ENCODE assay signal across 17 cellular contexts in genomic region chr2:120550893-120551446, GRCh38.
"Had no signal": no experiment of that assay in that cellular context is flagged by ENCODE, and none has a peak within 500 bp of the region (broad histone marks: within the 10 kb centered on the region; RNA-seq: fewer than 3 reads in every experiment).

No MANE protein-coding gene starts in this region.

- DNase-seq: activated CD4-positive, alpha-beta T cell treated with anti-CD3 and anti-CD28 coated beads for 36 hours; activated CD8-positive, alpha-beta T cell treated with anti-CD3 and anti-CD28 coated beads for 36 hours; activated effector memory CD4-positive, alpha-beta T cell treated with anti-CD3 and anti-CD28 coated beads, Interleukin-2, amount 50 U/mL, for 16 hours; activated T-cell treated with anti-CD3 and anti-CD28 coated beads, Interleukin-2, amount 50 U/mL, for 4 hours; amygdala; cerebellar nuclear complex; dermis blood vessel endothelial cell; erythroblast; hypothalamus; kidney; small intestine; stimulated activated naive CD8-positive, alpha-beta T cell treated with anti-CD3 and anti-CD28 coated beads, Interleukin-15, Interleukin-2, amounts not matched to agents 100 U/mL and 50 U/mL, for 24 hours; T-helper 1 cell had no signal

- H3K36me3 ChIP-seq: suprapubic skin had no signal

- H3K4me3 ChIP-seq: suprapubic skin had no signal

- ATAC-seq: activated CD4-positive, alpha-beta T cell treated with anti-CD3 and anti-CD28 coated beads for 36 hours; activated CD8-positive, alpha-beta T cell treated with anti-CD3 and anti-CD28 coated beads for 36 hours; activated T-cell treated with anti-CD3 and anti-CD28 coated beads, Interleukin-2, amount 50 U/mL, for 4 hours; natural killer cell treated with Interleukin-12 subunit alpha and Interleukin-12 subunit beta and Interleukin-15 and Interleukin-18, amount 100 ng/mL, for 72 hours; right cardiac atrium; SK-N-SH treated with all-trans-retinoic acid at 6 μM for 48 hours; stimulated activated naive CD8-positive, alpha-beta T cell treated with anti-CD3 and anti-CD28 coated beads, Interleukin-15, Interleukin-2, amounts not matched to agents 100 U/mL and 50 U/mL, for 24 hours had no signal

- H3K27ac ChIP-seq: suprapubic skin had no signal

- H3K9me3 ChIP-seq: suprapubic skin had no signal

- H3K27me3 ChIP-seq: suprapubic skin had no signal
